In the genomic region with DNA sequence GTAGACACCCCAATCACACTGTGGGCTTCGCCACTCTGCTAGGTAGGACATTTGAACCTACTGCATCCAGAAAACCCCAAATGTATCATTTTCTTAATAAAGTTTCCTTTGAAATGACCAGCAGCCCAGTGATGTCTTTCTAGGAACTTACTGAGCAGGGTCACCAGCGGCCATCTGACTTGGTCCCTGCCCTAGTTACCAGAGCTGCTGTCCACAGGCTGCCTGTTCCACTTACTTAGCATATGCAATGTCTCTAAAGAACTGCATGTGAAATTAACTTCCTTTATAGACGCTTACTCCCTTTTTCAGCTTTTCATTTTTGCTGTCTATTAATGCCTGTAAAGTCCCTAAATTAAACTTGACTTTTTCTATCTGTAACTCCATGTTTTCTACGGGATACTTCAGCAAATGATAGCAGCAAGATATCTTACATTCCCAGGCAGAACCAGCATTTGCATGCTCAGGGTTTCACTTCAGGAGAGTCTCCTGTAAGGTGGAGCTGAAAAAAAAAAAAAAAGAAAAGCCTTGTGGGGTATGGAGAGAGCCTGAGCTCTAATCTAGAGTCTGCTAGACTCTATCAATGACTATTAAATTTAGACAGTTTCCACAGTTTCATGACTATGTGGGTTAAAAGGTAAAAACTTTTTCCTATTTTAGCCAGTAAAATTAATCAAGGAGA, we compare ENCODE assay signal across 1 cellular context.
TF ChIP-seq lines count a peak whose summit lies in the region.

No MANE protein-coding gene starts in this region.

TF ChIP-seq in WTC11, 78 proteins besides CTCF, POLR2A, EP300 and RAD21 (continued from another document):
- TF ChIP-seq ZNF396 (CRISPR knock-in tag; IDR thresholded peaks at IDR 0.05; ENCODE audit: borderline replicate concordance) (no peak), TEAD1 (CRISPR knock-in tag; IDR thresholded peaks at IDR 0.05) (no peak), FOXK1 (CRISPR knock-in tag; IDR thresholded peaks at IDR 0.05) (no peak), MXD4 (CRISPR knock-in tag; IDR thresholded peaks at IDR 0.05; ENCODE audit: borderline replicate concordance) (no peak), ZNF423 (CRISPR knock-in tag; IDR thresholded peaks at IDR 0.05) (no peak), TEAD4 (CRISPR knock-in tag; IDR thresholded peaks at IDR 0.05) (no peak)
- TF ChIP-seq, protein P1, sequence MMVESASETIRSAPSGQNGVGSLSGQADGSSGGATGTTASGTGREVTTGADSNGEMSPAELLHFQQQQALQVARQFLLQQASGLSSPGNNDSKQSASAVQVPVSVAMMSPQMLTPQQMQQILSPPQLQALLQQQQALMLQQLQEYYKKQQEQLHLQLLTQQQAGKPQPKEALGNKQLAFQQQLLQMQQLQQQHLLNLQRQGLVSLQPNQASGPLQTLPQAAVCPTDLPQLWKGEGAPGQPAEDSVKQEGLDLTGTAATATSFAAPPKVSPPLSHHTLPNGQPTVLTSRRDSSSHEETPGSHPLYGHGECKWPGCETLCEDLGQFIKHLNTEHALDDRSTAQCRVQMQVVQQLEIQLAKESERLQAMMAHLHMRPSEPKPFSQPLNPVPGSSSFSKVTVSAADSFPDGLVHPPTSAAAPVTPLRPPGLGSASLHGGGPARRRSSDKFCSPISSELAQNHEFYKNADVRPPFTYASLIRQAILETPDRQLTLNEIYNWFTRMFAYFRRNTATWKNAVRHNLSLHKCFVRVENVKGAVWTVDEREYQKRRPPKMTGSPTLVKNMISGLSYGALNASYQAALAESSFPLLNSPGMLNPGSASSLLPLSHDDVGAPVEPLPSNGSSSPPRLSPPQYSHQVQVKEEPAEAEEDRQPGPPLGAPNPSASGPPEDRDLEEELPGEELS (CRISPR knock-in tag; IDR thresholded peaks at IDR 0.05) = no peak
- TF ChIP-seq, protein P2, sequence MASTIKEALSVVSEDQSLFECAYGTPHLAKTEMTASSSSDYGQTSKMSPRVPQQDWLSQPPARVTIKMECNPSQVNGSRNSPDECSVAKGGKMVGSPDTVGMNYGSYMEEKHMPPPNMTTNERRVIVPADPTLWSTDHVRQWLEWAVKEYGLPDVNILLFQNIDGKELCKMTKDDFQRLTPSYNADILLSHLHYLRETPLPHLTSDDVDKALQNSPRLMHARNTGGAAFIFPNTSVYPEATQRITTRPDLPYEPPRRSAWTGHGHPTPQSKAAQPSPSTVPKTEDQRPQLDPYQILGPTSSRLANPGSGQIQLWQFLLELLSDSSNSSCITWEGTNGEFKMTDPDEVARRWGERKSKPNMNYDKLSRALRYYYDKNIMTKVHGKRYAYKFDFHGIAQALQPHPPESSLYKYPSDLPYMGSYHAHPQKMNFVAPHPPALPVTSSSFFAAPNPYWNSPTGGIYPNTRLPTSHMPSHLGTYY (CRISPR knock-in tag; IDR thresholded peaks at IDR 0.05) = no peak
- TF ChIP-seq, protein P3, sequence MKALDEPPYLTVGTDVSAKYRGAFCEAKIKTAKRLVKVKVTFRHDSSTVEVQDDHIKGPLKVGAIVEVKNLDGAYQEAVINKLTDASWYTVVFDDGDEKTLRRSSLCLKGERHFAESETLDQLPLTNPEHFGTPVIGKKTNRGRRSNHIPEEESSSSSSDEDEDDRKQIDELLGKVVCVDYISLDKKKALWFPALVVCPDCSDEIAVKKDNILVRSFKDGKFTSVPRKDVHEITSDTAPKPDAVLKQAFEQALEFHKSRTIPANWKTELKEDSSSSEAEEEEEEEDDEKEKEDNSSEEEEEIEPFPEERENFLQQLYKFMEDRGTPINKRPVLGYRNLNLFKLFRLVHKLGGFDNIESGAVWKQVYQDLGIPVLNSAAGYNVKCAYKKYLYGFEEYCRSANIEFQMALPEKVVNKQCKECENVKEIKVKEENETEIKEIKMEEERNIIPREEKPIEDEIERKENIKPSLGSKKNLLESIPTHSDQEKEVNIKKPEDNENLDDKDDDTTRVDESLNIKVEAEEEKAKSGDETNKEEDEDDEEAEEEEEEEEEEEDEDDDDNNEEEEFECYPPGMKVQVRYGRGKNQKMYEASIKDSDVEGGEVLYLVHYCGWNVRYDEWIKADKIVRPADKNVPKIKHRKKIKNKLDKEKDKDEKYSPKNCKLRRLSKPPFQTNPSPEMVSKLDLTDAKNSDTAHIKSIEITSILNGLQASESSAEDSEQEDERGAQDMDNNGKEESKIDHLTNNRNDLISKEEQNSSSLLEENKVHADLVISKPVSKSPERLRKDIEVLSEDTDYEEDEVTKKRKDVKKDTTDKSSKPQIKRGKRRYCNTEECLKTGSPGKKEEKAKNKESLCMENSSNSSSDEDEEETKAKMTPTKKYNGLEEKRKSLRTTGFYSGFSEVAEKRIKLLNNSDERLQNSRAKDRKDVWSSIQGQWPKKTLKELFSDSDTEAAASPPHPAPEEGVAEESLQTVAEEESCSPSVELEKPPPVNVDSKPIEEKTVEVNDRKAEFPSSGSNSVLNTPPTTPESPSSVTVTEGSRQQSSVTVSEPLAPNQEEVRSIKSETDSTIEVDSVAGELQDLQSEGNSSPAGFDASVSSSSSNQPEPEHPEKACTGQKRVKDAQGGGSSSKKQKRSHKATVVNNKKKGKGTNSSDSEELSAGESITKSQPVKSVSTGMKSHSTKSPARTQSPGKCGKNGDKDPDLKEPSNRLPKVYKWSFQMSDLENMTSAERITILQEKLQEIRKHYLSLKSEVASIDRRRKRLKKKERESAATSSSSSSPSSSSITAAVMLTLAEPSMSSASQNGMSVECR (CRISPR knock-in tag; IDR thresholded peaks at IDR 0.05; ENCODE audit: borderline replicate concordance) = no peak
- TF ChIP-seq, protein P4, sequence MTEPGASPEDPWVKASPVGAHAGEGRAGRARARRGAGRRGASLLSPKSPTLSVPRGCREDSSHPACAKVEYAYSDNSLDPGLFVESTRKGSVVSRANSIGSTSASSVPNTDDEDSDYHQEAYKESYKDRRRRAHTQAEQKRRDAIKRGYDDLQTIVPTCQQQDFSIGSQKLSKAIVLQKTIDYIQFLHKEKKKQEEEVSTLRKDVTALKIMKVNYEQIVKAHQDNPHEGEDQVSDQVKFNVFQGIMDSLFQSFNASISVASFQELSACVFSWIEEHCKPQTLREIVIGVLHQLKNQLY (CRISPR knock-in tag; IDR thresholded peaks at IDR 0.05) = no peak
- TF ChIP-seq, protein P5, sequence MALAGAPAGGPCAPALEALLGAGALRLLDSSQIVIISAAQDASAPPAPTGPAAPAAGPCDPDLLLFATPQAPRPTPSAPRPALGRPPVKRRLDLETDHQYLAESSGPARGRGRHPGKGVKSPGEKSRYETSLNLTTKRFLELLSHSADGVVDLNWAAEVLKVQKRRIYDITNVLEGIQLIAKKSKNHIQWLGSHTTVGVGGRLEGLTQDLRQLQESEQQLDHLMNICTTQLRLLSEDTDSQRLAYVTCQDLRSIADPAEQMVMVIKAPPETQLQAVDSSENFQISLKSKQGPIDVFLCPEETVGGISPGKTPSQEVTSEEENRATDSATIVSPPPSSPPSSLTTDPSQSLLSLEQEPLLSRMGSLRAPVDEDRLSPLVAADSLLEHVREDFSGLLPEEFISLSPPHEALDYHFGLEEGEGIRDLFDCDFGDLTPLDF (CRISPR knock-in tag; IDR thresholded peaks at IDR 0.05) = no peak
TF ChIP-seq in WTC11: peak in this region for 0.
